ENCODE assay signal across 8 cellular contexts in the genomic region with DNA sequence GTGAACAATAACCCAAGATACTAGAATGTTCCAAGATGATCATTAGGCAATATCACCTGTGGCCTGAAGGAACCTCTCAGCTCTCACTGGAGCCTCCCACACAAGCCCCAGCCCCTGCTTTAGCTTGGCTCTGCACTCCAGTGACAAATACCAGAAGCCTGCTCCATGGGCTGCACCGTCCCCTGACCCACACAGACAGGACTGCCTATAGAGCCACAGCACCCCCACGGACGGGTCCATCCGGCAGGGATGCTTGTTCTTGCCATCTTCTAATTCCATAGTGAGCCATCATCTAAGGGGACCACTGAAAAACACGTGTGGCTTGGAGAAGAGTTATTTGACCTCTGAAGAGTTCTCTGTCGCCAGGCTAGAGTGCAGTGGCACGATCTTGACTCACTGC.
"Had no signal": no experiment of that assay in that cellular context is flagged by ENCODE, and none has a peak within 500 bp of the region (broad histone marks: within the 10 kb centered on the region; RNA-seq: fewer than 3 reads in every experiment).

No MANE protein-coding gene starts in this region.

- H3K9ac ChIP-seq: GM23248 had no signal

- H3K4me1 ChIP-seq: HAP-1 had no signal

- H3K4me3 ChIP-seq: GM23248, HAP-1, K562 had no signal

- H3K9me3 ChIP-seq: HAP-1 had no signal

- H3K27ac ChIP-seq: GM23248 had no signal

- H3K27ac Mint-ChIP-seq: HFFc6 had no signal

- ATAC-seq: HCT116, K562 had no signal

- H3K9me3 Mint-ChIP-seq: HFFc6 had no signal

- DNase-seq: GM23248, GOT3, H7, HFFc6, IMR-90 had no signal

- H3K36me3 ChIP-seq: HAP-1 had no signal

- H3K4me3 Mint-ChIP-seq: HFFc6 had no signal

- H2AFZ ChIP-seq: GM23248 had no signal
